ENCODE assay signal across 7 cellular contexts in the genomic region with DNA sequence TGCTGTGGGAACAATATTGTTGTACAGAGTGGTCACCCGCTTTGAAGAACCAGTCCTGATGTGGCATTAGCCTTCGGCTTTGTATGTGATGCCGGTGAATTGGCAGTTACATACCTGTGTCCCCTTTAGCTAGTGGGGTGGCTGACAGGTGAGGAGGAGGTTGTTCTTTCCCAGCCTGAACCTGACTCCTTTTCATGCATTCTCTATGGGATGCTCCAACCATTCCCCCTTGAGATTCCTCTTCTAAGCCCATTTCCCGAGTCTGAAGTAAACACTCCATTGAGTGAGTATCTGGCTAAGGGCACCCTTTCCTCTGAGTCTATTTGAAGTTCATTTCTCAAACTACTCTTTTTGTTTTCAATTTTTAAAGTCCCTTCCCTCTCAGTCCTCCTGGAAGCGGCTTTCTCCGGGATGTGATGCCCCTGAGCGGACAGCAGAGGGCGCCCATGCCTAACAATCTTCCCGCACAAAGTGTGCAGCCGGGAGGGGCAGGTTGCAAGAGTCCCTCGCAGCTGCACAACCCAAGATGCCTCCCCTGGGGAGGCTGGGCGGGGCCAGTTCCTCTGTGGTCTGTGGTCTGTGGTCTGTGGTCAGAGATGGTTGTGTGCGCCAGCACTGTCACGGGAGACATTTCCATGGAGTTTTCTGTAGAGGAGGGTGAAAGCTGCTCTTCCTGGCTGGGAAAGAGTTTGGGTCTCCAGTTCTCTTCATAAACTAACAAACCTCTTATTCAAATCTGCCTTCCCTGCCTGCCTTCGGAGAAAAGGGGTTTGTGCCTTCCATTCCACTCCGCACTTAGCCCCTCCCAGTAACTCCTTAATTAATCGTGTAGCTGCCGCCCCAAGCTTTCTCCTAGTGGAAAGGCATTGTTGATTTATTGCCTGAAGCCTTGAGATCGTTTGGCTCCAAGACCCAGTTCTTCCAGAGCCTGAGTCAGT. TPM values are rescaled to one million over a fixed set of nuclear protein-coding genes. Genes with fewer than 3 reads are reported as not detected.
DNase-seq lines count a peak whose midpoint lies in the region; ATAC-seq and TF ChIP-seq lines count a peak whose summit lies in the region.

No MANE protein-coding gene starts in this region.

- TF ChIP-seq POLR2A in sigmoid colon (IDR thresholded peaks at IDR 0.05) = no peak

- 16 to 22% methylated on average over 19 of the region's 19 CpGs for WGBS in sigmoid colon, 2 donors

- TF ChIP-seq CTCF in sigmoid colon (IDR thresholded peaks at IDR 0.05) = peak; percentile 66 to 95 (median 80)

- H3K27ac Mint-ChIP-seq in T-helper 17 cell = peak overlapping the region; percentile 92

- H3K27me3 ChIP-seq in sigmoid colon = no peaks in the 10 kb centered on the region

- H3K4me1 Mint-ChIP-seq in T-helper 17 cell = peaks cover 17% of the 10 kb centered on the region

- H3K36me3 Mint-ChIP-seq in T-helper 17 cell (ENCODE audit: low read depth) = peaks cover 3% of the 10 kb centered on the region

- no peaks in the 10 kb centered on the region for H3K36me3 ChIP-seq in sigmoid colon

- H3K4me3 ChIP-seq in sigmoid colon = peak overlapping the region in 3 of 4 donors; percentile 5 to 24 (median 23)

- H3K9me3 ChIP-seq in T-helper 17 cell (ENCODE audit: control insufficient read depth, low read length, poor library complexity, severe bottlenecking) = no peaks in the 10 kb centered on the region
- no peaks in the 10 kb centered on the region for H3K9me3 ChIP-seq in sigmoid colon

- DNase-seq in NCI-H1417 treated with DMSO at 0.1 percent for 48 hours (lab: John Stamatoyannopoulos, UW) (peak; percentile 56), T-helper 17 cell (peak; percentile 81 to 89 (median 88)), amniotic stem cell (lab: John Stamatoyannopoulos, UW) (peak; percentile 9), hepatic stellate cell (ENCODE audit: low spot score) (peak; percentile 84), sigmoid colon (peak; percentile 92)

- intact Hi-C loops in sigmoid colon (cut with DNase I) = loop anchor here (1.0 to 10.0 kb wide), 3 partner anchors 200 to 519 kb away; a partner anchor contains a TSS

- H3K27ac ChIP-seq in sigmoid colon = peak overlapping the region in 1 of 4 donors; percentile 47

- H3K27me3 Mint-ChIP-seq in T-helper 17 cell = peaks cover 78% of the 10 kb centered on the region

- no peak for TF ChIP-seq EP300 in sigmoid colon (IDR thresholded peaks at IDR 0.05)

- H3K4me3 Mint-ChIP-seq in T-helper 17 cell = peak overlapping the region; percentile 85

- peaks cover 0 to 8% (median 6%) of the 10 kb centered on the region in 4 donors for H3K4me1 ChIP-seq in sigmoid colon

- peak; percentile 97 for ATAC-seq in GM18498 (IDR thresholded peaks at IDR 0.05; ENCODE audit: unreplicated experiment)
- ATAC-seq in HG02870 (IDR thresholded peaks at IDR 0.05; ENCODE audit: unreplicated experiment) = peak; percentile 88
- ATAC-seq in T-helper 17 cell = peak; percentile 100

RNA-seq across cellular contexts. Expression of a gene that starts 36.4 kb away (rescaled TPM):
- total RNA-seq in T-helper 17 cell (not detected), sigmoid colon (under 1 TPM in 2 of 4 donors, not detected in 2; 0.28 to 0.49 TPM)
- 1 to 10 TPM in 1 of 3 donors, under 1 TPM in 2; 0.04 to 1.2 (median 0.46) TPM for polyA plus RNA-seq in sigmoid colon

RNA-seq across cellular contexts. Expression of a gene that starts 52.0 kb away (rescaled TPM):
- total RNA-seq in T-helper 17 cell = not detected
- 1 to 10 TPM in 3 of 4 donors, under 1 TPM in 1; 0.55 to 2.1 (median 1.4) TPM for total RNA-seq in sigmoid colon
- polyA plus RNA-seq in sigmoid colon = 1 to 10 TPM in 1 of 3 donors, under 1 TPM in 2; 0.69 to 1.8 (median 0.82) TPM

Comparison
In these comparisons a context has a peak if more than half of its experiments do, and no peak if none do; other contexts are left out.
1. DNase-seq: peak in every context shown above with its lines; median percentile 92 in sigmoid colon; 88 in T-helper 17 cell; 84 in hepatic stellate cell; 56 in NCI-H1417 treated with DMSO at 0.1 percent for 48 hours; 9 in amniotic stem cell.